Comparison of ENCODE assay signal across 20 cellular contexts in the genomic region with DNA sequence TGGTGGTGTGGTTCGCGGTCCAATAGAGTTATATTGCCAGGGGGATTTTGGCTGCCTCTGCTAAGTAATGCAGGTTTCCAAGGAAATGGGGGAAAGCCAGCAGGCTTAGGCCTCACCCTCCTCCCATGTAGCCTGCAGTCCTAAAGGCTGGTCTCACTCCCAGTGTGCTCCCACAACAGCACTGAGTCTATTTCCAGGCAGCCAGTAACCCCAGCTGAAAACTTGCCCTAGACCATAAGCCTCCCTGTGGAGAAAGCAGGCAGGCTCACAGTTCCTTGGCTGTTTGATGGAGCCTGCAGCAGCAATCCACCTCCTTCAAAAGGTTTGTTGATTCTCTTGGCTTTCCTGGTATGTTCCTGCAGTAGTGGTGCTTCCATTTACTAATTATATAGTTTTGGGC.
"Had no signal": no experiment of that assay in that cellular context is flagged by ENCODE, and none has a peak within 500 bp of the region (broad histone marks: within the 10 kb centered on the region; RNA-seq: fewer than 3 reads in every experiment).

No MANE protein-coding gene starts in this region.

- H3K27me3 Mint-ChIP-seq: memory B cell; natural killer cell treated with Interleukin-12 subunit alpha and Interleukin-12 subunit beta and Interleukin-15 and Interleukin-18, amount 100 ng/mL, for 72 hours; stimulated activated naive B cell treated with anti-CD40 and anti-IgM and Interleukin-4, amounts not matched to agents 10 μg/mL and 1 μg/mL and 100 μg/mL, for 72 hours had no signal

- H3K27ac ChIP-seq: colonic mucosa, esophagus squamous epithelium, lower lobe of right lung, stomach, thoracic aorta, transverse colon had no signal

- H3K36me3 ChIP-seq: colonic mucosa, esophagus squamous epithelium, lower lobe of right lung, stomach, thoracic aorta, transverse colon had no signal

- H3K27me3 ChIP-seq: colonic mucosa, esophagus squamous epithelium, stomach, transverse colon had no signal

- H3K4me1 Mint-ChIP-seq: memory B cell; stimulated activated naive B cell treated with anti-CD40 and anti-IgM and Interleukin-4, amounts not matched to agents 10 μg/mL and 1 μg/mL and 100 μg/mL, for 72 hours had no signal

- DNase-seq: caudate nucleus; colonic mucosa; dermis blood vessel endothelial cell; esophagus squamous epithelium; foreskin fibroblast; head of caudate nucleus; hypothalamus; kidney glomerular epithelial cell; lower lobe of right lung; midbrain; stimulated activated CD4-positive, alpha-beta T cell treated with anti-CD3 and anti-CD28 coated beads, Interleukin-4, amount 100 ng/mL, for 4 hours; stimulated activated naive B cell treated with anti-CD40 and anti-IgM and Interleukin-4, amounts not matched to agents 10 μg/mL and 1 μg/mL and 100 μg/mL, for 72 hours; stomach; substantia nigra; transverse colon had no signal

- H3K9me3 ChIP-seq: colonic mucosa, lower lobe of right lung, thoracic aorta, transverse colon had no signal

- H3K36me3 Mint-ChIP-seq: memory B cell; natural killer cell treated with Interleukin-12 subunit alpha and Interleukin-12 subunit beta and Interleukin-15 and Interleukin-18, amount 100 ng/mL, for 72 hours; stimulated activated naive B cell treated with anti-CD40 and anti-IgM and Interleukin-4, amounts not matched to agents 10 μg/mL and 1 μg/mL and 100 μg/mL, for 72 hours had no signal

- H3K4me3 ChIP-seq: colonic mucosa, esophagus squamous epithelium, lower lobe of right lung, smooth muscle cell, stomach, thoracic aorta, transverse colon had no signal

- H3K4me1 ChIP-seq: colonic mucosa, esophagus squamous epithelium, lower lobe of right lung, stomach, transverse colon had no signal

- H3K4me3 Mint-ChIP-seq: memory B cell; natural killer cell treated with Interleukin-12 subunit alpha and Interleukin-12 subunit beta and Interleukin-15 and Interleukin-18, amount 100 ng/mL, for 72 hours; stimulated activated naive B cell treated with anti-CD40 and anti-IgM and Interleukin-4, amounts not matched to agents 10 μg/mL and 1 μg/mL and 100 μg/mL, for 72 hours had no signal

- ATAC-seq: left lobe of liver; lower lobe of right lung; natural killer cell treated with Interleukin-12 subunit alpha and Interleukin-12 subunit beta and Interleukin-15 and Interleukin-18, amount 100 ng/mL, for 72 hours; stimulated activated naive B cell treated with anti-CD40 and anti-IgM and Interleukin-4, amounts not matched to agents 10 μg/mL and 1 μg/mL and 100 μg/mL, for 72 hours had no signal

- H3K27ac Mint-ChIP-seq: memory B cell; natural killer cell treated with Interleukin-12 subunit alpha and Interleukin-12 subunit beta and Interleukin-15 and Interleukin-18, amount 100 ng/mL, for 72 hours; stimulated activated naive B cell treated with anti-CD40 and anti-IgM and Interleukin-4, amounts not matched to agents 10 μg/mL and 1 μg/mL and 100 μg/mL, for 72 hours had no signal
